Comparison of ENCODE assay signal across 17 cellular contexts in genomic region chr11:63698976-63699733, GRCh38. TPM values are rescaled to one million over a fixed set of nuclear protein-coding genes. Genes with fewer than 3 reads are reported as not detected.
A peak's percentile ranks its signal among the peaks of the same experiment; 100 is the strongest.
DNase-seq lines count a peak whose midpoint lies in the region; ATAC-seq and TF ChIP-seq lines count a peak whose summit lies in the region.
"Had no signal": no experiment of that assay in that cellular context is flagged by ENCODE, and none has a peak within 500 bp of the region (broad histone marks: within the 10 kb centered on the region; RNA-seq: fewer than 3 reads in every experiment).

No MANE protein-coding gene starts in this region.

- WGBS in sigmoid colon, 2 donors, result 50 to 79% methylated on average over 11 of the region's 11 CpGs

- H3K36me3 ChIP-seq in A673 (ENCODE audit: insufficient read depth, low read length, poor library complexity, severe bottlenecking), result no peaks in the 10 kb centered on the region
- H3K36me3 ChIP-seq in neural progenitor cell, result no peaks in the 10 kb centered on the region
- H3K36me3 ChIP-seq in sigmoid colon, result no peaks in the 10 kb centered on the region
- H3K36me3 ChIP-seq: Peyer's patch had no signal

- H3K9me3 ChIP-seq in A673 (ENCODE audit: low read depth, low read length, poor library complexity, severe bottlenecking), result no peaks in the 10 kb centered on the region
- H3K9me3 ChIP-seq in neural progenitor cell (ENCODE audit: low read depth), result no peaks in the 10 kb centered on the region
- no peaks in the 10 kb centered on the region for H3K9me3 ChIP-seq in sigmoid colon
- H3K9me3 ChIP-seq: Peyer's patch had no signal

- DNase-seq in A673 (ENCODE audit: low spot score) (peak; percentile 56), NCI-H526 treated with DMSO at 0.1 percent for 48 hours (lab: John Stamatoyannopoulos, UW) (peak; percentile 26), cerebellum (ENCODE audit: low spot score) (peak; percentile 45), neural progenitor cell (ENCODE audit: low spot score) (peak; percentile 4), NCI-H1417 treated with DMSO at 0.1 percent for 48 hours (lab: John Stamatoyannopoulos, UW) (no peak), sigmoid colon (no peak), T-cell (no peak)
- DNase-seq: activated CD4-positive, alpha-beta T cell treated with anti-CD3 and anti-CD28 coated beads for 48 hours; activated naive CD8-positive, alpha-beta T cell treated with anti-CD3 and anti-CD28 coated beads, Interleukin-2, amount 10 ng/mL, durations not matched to agents 7 days and 5 days; activated T-cell treated with anti-CD3 and anti-CD28 coated beads for 4 hours; IMR-90; natural killer cell; NCI-H1092; Peyer's patch; T-helper 17 cell had no signal

- H3K36me3 Mint-ChIP-seq in neural progenitor cell, result peaks cover 21% of the 10 kb centered on the region
- peaks cover 17% of the 10 kb centered on the region for H3K36me3 Mint-ChIP-seq in T-cell
- H3K36me3 Mint-ChIP-seq: natural killer cell had no signal

- ATAC-seq in HG02852 (IDR thresholded peaks at IDR 0.05; ENCODE audit: unreplicated experiment) (no peak), T-cell (replicated peaks in 1 of 4) (no peak)
- ATAC-seq: natural killer cell; stimulated activated memory B cell treated with anti-CD40 and anti-IgM and Interleukin-4, amounts not matched to agents 10 μg/mL and 1 μg/mL and 100 μg/mL, for 72 hours; T-helper 17 cell had no signal

- H3K9me3 Mint-ChIP-seq in neural progenitor cell (peaks cover 5% of the 10 kb centered on the region), T-cell (no peaks in the 10 kb centered on the region)
- H3K9me3 Mint-ChIP-seq: activated naive CD8-positive, alpha-beta T cell treated with anti-CD3 and anti-CD28 coated beads, Interleukin-2, amount 10 ng/mL, durations not matched to agents 7 days and 5 days; natural killer cell; stimulated activated memory B cell treated with anti-CD40 and anti-IgM and Interleukin-4, amounts not matched to agents 10 μg/mL and 1 μg/mL and 100 μg/mL, for 72 hours had no signal

- CTCF ChIA-PET in A673 (lab: Charles Lee), result no interaction called here
- CTCF ChIA-PET in T-cell (lab: Charles Lee), result interaction anchor here in 1 of 2 donors (0.6 kb wide), 1 partner anchor 1625 kb away, joined by 3 read pairs; no protein-coding TSS in a partner anchor

- H3K27me3 ChIP-seq in A673 (replicated peaks; ENCODE audit: insufficient read depth, low read depth, low read length, poor library complexity), result no peaks in the 10 kb centered on the region
- H3K27me3 ChIP-seq in neural progenitor cell, result no peaks in the 10 kb centered on the region
- no peaks in the 10 kb centered on the region for H3K27me3 ChIP-seq in sigmoid colon
- H3K27me3 ChIP-seq: Peyer's patch had no signal

- H3K9ac ChIP-seq in neural progenitor cell, result no peak overlapping the region

- TF ChIP-seq CTCF in A673 (conservative IDR thresholded peaks at IDR 0.05; ENCODE audit: low read depth, low read length), result no peak
- no peak for TF ChIP-seq CTCF in neural progenitor cell (IDR thresholded peaks at IDR 0.05)
- TF ChIP-seq CTCF in sigmoid colon (IDR thresholded peaks at IDR 0.05), result no peak

- H3K27me3 Mint-ChIP-seq in neural progenitor cell (ENCODE audit: insufficient read depth, low read depth), result no peaks in the 10 kb centered on the region
- H3K27me3 Mint-ChIP-seq in T-cell, result no peaks in the 10 kb centered on the region
- H3K27me3 Mint-ChIP-seq: activated naive CD8-positive, alpha-beta T cell treated with anti-CD3 and anti-CD28 coated beads, Interleukin-2, amount 10 ng/mL, durations not matched to agents 7 days and 5 days; stimulated activated memory B cell treated with anti-CD40 and anti-IgM and Interleukin-4, amounts not matched to agents 10 μg/mL and 1 μg/mL and 100 μg/mL, for 72 hours; T-helper 17 cell had no signal

- no peak for TF ChIP-seq POLR2A in sigmoid colon (IDR thresholded peaks at IDR 0.05)

- peak overlapping the region; percentile 44 for H3K4me2 ChIP-seq in neural progenitor cell

- H4K20me1 ChIP-seq in neural progenitor cell (ENCODE audit: low read depth), result peaks cover 70% of the 10 kb centered on the region

- peaks cover 12% of the 10 kb centered on the region for H3K4me1 Mint-ChIP-seq in neural progenitor cell
- peaks cover 8 to 22% (median 13%) of the 10 kb centered on the region in 3 donors for H3K4me1 Mint-ChIP-seq in T-cell

- intact Hi-C loops in A673 (cut with micrococcal nuclease; ENCODE audit: unreplicated experiment) (no loop called here), sigmoid colon (cut with DNase I) (loop anchor here (5.0 kb wide), 1 partner anchor 33 kb away; no protein-coding TSS in a partner anchor)

- peak overlapping the region; percentile 31 for H3K27ac ChIP-seq in A673 (ENCODE audit: low read depth, low read length, poor library complexity, severe bottlenecking)
- H3K27ac ChIP-seq in neural progenitor cell, result peak overlapping the region; percentile 66
- peak overlapping the region in 1 of 4 donors; percentile 33 for H3K27ac ChIP-seq in sigmoid colon
- H3K27ac ChIP-seq: Peyer's patch had no signal

- H3K4me3 ChIP-seq in A673 (ENCODE audit: low read depth, low read length, poor library complexity, severe bottlenecking) (no peak overlapping the region), neural progenitor cell (no peak overlapping the region), sigmoid colon (no peak overlapping the region)
- H3K4me3 ChIP-seq: Peyer's patch had no signal

- H3K27ac Mint-ChIP-seq in neural progenitor cell, result no peak overlapping the region
- no peak overlapping the region for H3K27ac Mint-ChIP-seq in T-cell
- H3K27ac Mint-ChIP-seq: activated naive CD8-positive, alpha-beta T cell treated with anti-CD3 and anti-CD28 coated beads, Interleukin-2, amount 10 ng/mL, durations not matched to agents 7 days and 5 days; natural killer cell; stimulated activated memory B cell treated with anti-CD40 and anti-IgM and Interleukin-4, amounts not matched to agents 10 μg/mL and 1 μg/mL and 100 μg/mL, for 72 hours had no signal

- POLR2A ChIA-PET in A673 (lab: Charles Lee; ENCODE audit: low non-redundant PET), result interaction anchor here (0.6 kb wide), 2 partner anchors 30 to 40 kb away, joined by 3 to 4 read pairs; no protein-coding TSS in a partner anchor
- POLR2A ChIA-PET in T-cell (lab: Charles Lee), result interaction anchor here in 1 of 2 donors (0.6 kb wide), 1 partner anchor 9 kb away, joined by 3 read pairs; no protein-coding TSS in a partner anchor

- H2AFZ ChIP-seq in neural progenitor cell (replicated peaks), result no peak overlapping the region

- peaks cover 100% of the 10 kb centered on the region for H3K79me2 ChIP-seq in neural progenitor cell (ENCODE audit: low read depth)

- H3K4me3 Mint-ChIP-seq in neural progenitor cell (no peak overlapping the region), T-cell (no peak overlapping the region)
- H3K4me3 Mint-ChIP-seq: activated naive CD8-positive, alpha-beta T cell treated with anti-CD3 and anti-CD28 coated beads, Interleukin-2, amount 10 ng/mL, durations not matched to agents 7 days and 5 days; natural killer cell; stimulated activated memory B cell treated with anti-CD40 and anti-IgM and Interleukin-4, amounts not matched to agents 10 μg/mL and 1 μg/mL and 100 μg/mL, for 72 hours; T-helper 17 cell had no signal

- no peak for TF ChIP-seq EP300 in sigmoid colon (IDR thresholded peaks at IDR 0.05)

- H3K4me1 ChIP-seq in A673 (ENCODE audit: insufficient read depth, low read length, poor library complexity, severe bottlenecking), result peaks cover 21% of the 10 kb centered on the region
- H3K4me1 ChIP-seq in neural progenitor cell, result peaks cover 12% of the 10 kb centered on the region
- peaks cover 0 to 21% (median 14%) of the 10 kb centered on the region in 4 donors for H3K4me1 ChIP-seq in sigmoid colon

- no TSS peak for BruUV-seq in A673 (replicated peaks; lab: Mats Ljungman, UMichigan)

- H3F3A ChIP-seq in neural progenitor cell (ENCODE audit: low read depth), result peaks cover 4% of the 10 kb centered on the region

RNA-seq across cellular contexts. Expression of gene RTN3, which starts 17.9 kb away (rescaled TPM):
- total RNA-seq in A673 (2021) (268 and 275 TPM in 2 replicates), cerebellum (192 TPM), neural progenitor cell (ENCODE audit: low replicate concordance) (279 and 281 TPM in 2 replicates), sigmoid colon (100 to 1,000 TPM in 1 of 4 donors, 10 to 100 TPM in 3; 61.1 to 105 (median 93.9) TPM), T-cell (10 to 100 TPM; 25.0 to 39.7 (median 34.9) TPM)
- polyA plus RNA-seq in sigmoid colon, result 10 to 100 TPM; 24.6 to 91.3 (median 25.2) TPM

RNA-seq across cellular contexts. Expression of gene ATL3, which starts 28.0 kb away (rescaled TPM):
- 53.8 and 63.9 TPM in 2 replicates for total RNA-seq in A673 (2021)
- total RNA-seq in cerebellum, result 23.0 TPM
- total RNA-seq in neural progenitor cell (ENCODE audit: low replicate concordance), result 18.5 and 19.5 TPM in 2 replicates
- total RNA-seq in sigmoid colon, result 100 to 1,000 TPM in 3 of 4 donors, 10 to 100 TPM in 1; 97.8 to 115 (median 102) TPM
- 10 to 100 TPM in 1 of 3 donors, 1 to 10 TPM in 2; 8.4 to 16.3 (median 8.8) TPM for polyA plus RNA-seq in sigmoid colon
- 10 to 100 TPM; 27.4 to 43.7 (median 37.6) TPM for total RNA-seq in T-cell

Comparison
In these comparisons a context has a peak if more than half of its experiments do, and no peak if none do; other contexts are left out.
1. DNase-seq: peak in A673 (single experiment), NCI-H526 treated with DMSO at 0.1 percent for 48 hours (single experiment), cerebellum (single experiment) and neural progenitor cell (single experiment); none in NCI-H1417 treated with DMSO at 0.1 percent for 48 hours (single experiment), sigmoid colon (single experiment) and T-cell (0 of 34).